In the genomic region with DNA sequence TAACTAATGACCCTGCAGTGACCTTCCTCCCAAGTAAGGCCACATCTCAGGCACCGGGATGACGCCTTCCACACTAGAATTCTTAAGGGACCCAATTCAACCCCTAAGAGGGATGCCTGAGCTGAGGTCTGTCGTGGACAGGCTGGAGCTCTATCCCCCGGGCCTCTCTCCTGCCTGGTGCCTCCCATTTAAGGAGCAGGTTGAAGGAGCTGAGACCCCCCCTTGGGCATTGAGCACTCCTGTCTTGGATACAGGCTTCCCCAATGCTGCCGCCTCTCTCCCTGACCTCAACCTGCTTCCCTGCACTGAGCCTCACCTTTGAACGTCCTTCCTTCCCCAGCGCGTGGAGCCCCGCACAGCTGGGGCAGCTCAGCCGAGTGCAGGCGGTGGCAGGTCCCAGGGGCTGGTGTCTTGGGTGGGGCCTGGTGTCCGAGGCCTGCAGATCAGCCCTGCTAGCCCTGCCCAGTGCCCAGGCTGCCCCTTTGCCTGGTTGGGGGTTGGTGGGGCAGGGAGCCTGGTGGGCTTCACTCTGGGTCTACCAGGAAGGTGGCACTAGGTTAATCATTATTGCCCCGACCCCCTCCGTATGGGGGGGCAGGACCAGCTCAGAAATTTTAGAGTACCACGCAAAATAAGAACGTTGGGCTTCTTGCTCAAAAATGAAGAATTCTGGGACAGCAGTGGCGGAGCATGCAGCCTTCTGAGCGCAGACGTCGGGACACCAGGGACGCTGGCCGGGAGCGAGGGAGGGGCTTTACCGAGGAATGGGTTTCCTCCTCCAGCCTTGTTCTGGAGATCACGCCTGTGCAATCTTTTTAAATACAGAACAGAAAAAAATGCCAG, we compare ENCODE assay signal across 20 cellular contexts. TPM values are rescaled to one million over a fixed set of nuclear protein-coding genes. Genes with fewer than 3 reads are reported as not detected.
"Had no signal": no experiment of that assay in that cellular context is flagged by ENCODE, and none has a peak within 500 bp of the region (broad histone marks: within the 10 kb centered on the region; RNA-seq: fewer than 3 reads in every experiment).

No MANE protein-coding gene starts in this region.

- H3K9me3 Mint-ChIP-seq: activated CD4-positive, alpha-beta T cell treated with anti-CD3 and anti-CD28 coated beads, Interleukin-2, amount 10 ng/mL, durations not matched to agents 7 days and 5 days; activated naive CD4-positive, alpha-beta T cell treated with anti-CD3 and anti-CD28 coated beads, Interleukin-2, amount 50 U/mL, for 72 hours; activated T-cell treated with anti-CD3 and anti-CD28 coated beads, Interleukin-2, amount 50 U/mL, for 24 hours; endodermal cell; stimulated activated naive B cell treated with anti-CD40 and anti-IgM and Interleukin-4, amounts not matched to agents 10 μg/mL and 1 μg/mL and 100 μg/mL, for 72 hours had no signal

- H3K27ac Mint-ChIP-seq: activated CD4-positive, alpha-beta T cell treated with anti-CD3 and anti-CD28 coated beads, Interleukin-2, amount 10 ng/mL, durations not matched to agents 7 days and 5 days; activated CD8-positive, alpha-beta memory T cell treated with anti-CD3 and anti-CD28 coated beads, Interleukin-2, amount 10 ng/mL, durations not matched to agents 7 days and 5 days; activated naive CD4-positive, alpha-beta T cell treated with anti-CD3 and anti-CD28 coated beads, Interleukin-2, amount 50 U/mL, for 72 hours; activated T-cell treated with anti-CD3 and anti-CD28 coated beads, Interleukin-2, amount 50 U/mL, for 24 hours; endodermal cell; immature natural killer cell; stimulated activated naive B cell treated with anti-CD40 and anti-IgM and Interleukin-4, amounts not matched to agents 10 μg/mL and 1 μg/mL and 100 μg/mL, for 72 hours had no signal

- ATAC-seq: activated CD8-positive, alpha-beta memory T cell treated with anti-CD3 and anti-CD28 coated beads, Interleukin-2, amount 10 ng/mL, durations not matched to agents 7 days and 5 days; stimulated activated naive B cell treated with anti-CD40 and anti-IgM and Interleukin-4, amounts not matched to agents 10 μg/mL and 1 μg/mL and 100 μg/mL, for 72 hours had no signal

- DNase-seq: activated CD4-positive, alpha-beta T cell treated with anti-CD3 and anti-CD28 coated beads, Interleukin-2, amount 10 ng/mL, durations not matched to agents 7 days and 5 days; activated CD8-positive, alpha-beta memory T cell treated with anti-CD3 and anti-CD28 coated beads, Interleukin-2, amount 10 ng/mL, durations not matched to agents 7 days and 5 days; activated effector memory CD4-positive, alpha-beta T cell treated with Interleukin-2 at 50 U/mL for 16 hours; activated T-cell treated with anti-CD3 and anti-CD28 coated beads, Interleukin-2, amount 50 U/mL, for 24 hours; amniotic stem cell; cerebellar nuclear complex; endodermal cell; immature natural killer cell; SK-N-SH; stimulated activated naive B cell treated with anti-CD40 and anti-IgM and Interleukin-4, amounts not matched to agents 10 μg/mL and 1 μg/mL and 100 μg/mL, for 72 hours; T-helper 1 cell; WERI-Rb-1 had no signal

- H3K27ac ChIP-seq: tibial nerve had no signal

- H3K4me1 Mint-ChIP-seq: activated CD8-positive, alpha-beta memory T cell treated with anti-CD3 and anti-CD28 coated beads, Interleukin-2, amount 10 ng/mL, durations not matched to agents 7 days and 5 days; endodermal cell; immature natural killer cell had no signal

- H3K4me3 ChIP-seq: smooth muscle cell, tibial nerve had no signal

- H3K36me3 ChIP-seq: tibial nerve, WERI-Rb-1 had no signal

- H3K36me3 Mint-ChIP-seq: activated CD8-positive, alpha-beta memory T cell treated with anti-CD3 and anti-CD28 coated beads, Interleukin-2, amount 10 ng/mL, durations not matched to agents 7 days and 5 days; activated naive CD4-positive, alpha-beta T cell treated with anti-CD3 and anti-CD28 coated beads, Interleukin-2, amount 50 U/mL, for 72 hours; brain; immature natural killer cell; stimulated activated naive B cell treated with anti-CD40 and anti-IgM and Interleukin-4, amounts not matched to agents 10 μg/mL and 1 μg/mL and 100 μg/mL, for 72 hours had no signal

- H3K9me3 ChIP-seq: SK-N-SH, tibial nerve had no signal

- H3K4me3 Mint-ChIP-seq: activated CD4-positive, alpha-beta T cell treated with anti-CD3 and anti-CD28 coated beads, Interleukin-2, amount 10 ng/mL, durations not matched to agents 7 days and 5 days; activated CD8-positive, alpha-beta memory T cell treated with anti-CD3 and anti-CD28 coated beads, Interleukin-2, amount 10 ng/mL, durations not matched to agents 7 days and 5 days; activated T-cell treated with anti-CD3 and anti-CD28 coated beads, Interleukin-2, amount 50 U/mL, for 24 hours; endodermal cell; immature natural killer cell; stimulated activated naive B cell treated with anti-CD40 and anti-IgM and Interleukin-4, amounts not matched to agents 10 μg/mL and 1 μg/mL and 100 μg/mL, for 72 hours had no signal

- H3K9ac ChIP-seq: SK-N-SH had no signal

RNA-seq across cellular contexts. Expression of gene BHLHE23, which starts 20.0 kb away (rescaled TPM):
- total RNA-seq: activated CD4-positive, alpha-beta T cell treated with anti-CD3 and anti-CD28 coated beads, Interleukin-2, amount 10 ng/mL, durations not matched to agents 7 days and 5 days; activated CD8-positive, alpha-beta memory T cell treated with anti-CD3 and anti-CD28 coated beads, Interleukin-2, amount 10 ng/mL, durations not matched to agents 7 days and 5 days; activated naive CD4-positive, alpha-beta T cell treated with anti-CD3 and anti-CD28 coated beads, Interleukin-2, amount 50 U/mL, for 72 hours; dermis microvascular lymphatic vessel endothelial cell; endodermal cell; glomerular endothelial cell; smooth muscle cell; subcutaneous adipose tissue; tibial nerve had no signal
- polyA plus RNA-seq: esophagus, immature natural killer cell, SK-N-SH, smooth muscle cell had no signal
